ENCODE assay signal across 13 cellular contexts in genomic region chr1:66532214-66532613, GRCh38. TPM values are rescaled to one million over a fixed set of nuclear protein-coding genes. Genes with fewer than 3 reads are reported as not detected.
DNase-seq lines count a peak whose midpoint lies in the region; ATAC-seq and TF ChIP-seq lines count a peak whose summit lies in the region.
"Had no signal": no experiment of that assay in that cellular context is flagged by ENCODE, and none has a peak within 500 bp of the region (broad histone marks: within the 10 kb centered on the region; RNA-seq: fewer than 3 reads in every experiment).

No MANE protein-coding gene starts in this region.

- no peak for ATAC-seq in HG03442 (IDR thresholded peaks at IDR 0.05; ENCODE audit: unreplicated experiment)
- ATAC-seq in GM21825 (IDR thresholded peaks at IDR 0.05; ENCODE audit: unreplicated experiment), result no peak

- H3K4me3 Mint-ChIP-seq in neural progenitor cell, result peak overlapping the region; percentile 87
- H3K4me3 Mint-ChIP-seq in activated CD4-positive, alpha-beta memory T cell treated with anti-CD3 and anti-CD28 coated beads for 36 hours, result no peak overlapping the region

- H2AFZ ChIP-seq in neural progenitor cell (replicated peaks) (peak overlapping the region; percentile 97), SK-N-SH (ENCODE audit: low read depth) (no peak overlapping the region; the same call in 1 of the 2 replicates)

- H3K27ac ChIP-seq in right atrium auricular region (peak overlapping the region; percentile 77 to 83), esophagus muscularis mucosa (replicated peaks in 1 of 4) (peak overlapping the region; percentile 78 to 86 (median 82)), neural progenitor cell (no peak overlapping the region), SK-N-SH (ENCODE audit: low read depth in 2 of 2, low read length in 1 of 2) (no peak overlapping the region)
- H3K27ac ChIP-seq: epithelial cell of prostate, SJCRH30 had no signal

- POLR2A ChIA-PET in activated CD4-positive, alpha-beta memory T cell treated with anti-CD3 and anti-CD28 coated beads for 36 hours (lab: Charles Lee), result no interaction called here
- POLR2A ChIA-PET in SK-N-SH (lab: Yijun Ruan, JAX), result no interaction called here

- no peaks in the 10 kb centered on the region for H3K9me3 Mint-ChIP-seq in neural progenitor cell
- no peaks in the 10 kb centered on the region for H3K9me3 Mint-ChIP-seq in activated CD4-positive, alpha-beta memory T cell treated with anti-CD3 and anti-CD28 coated beads for 36 hours

- no peak for TF ChIP-seq RAD21 in SK-N-SH (IDR thresholded peaks at IDR 0.05; ENCODE audit: low read length)

- H3K27ac Mint-ChIP-seq in neural progenitor cell, result no peak overlapping the region
- no peak overlapping the region for H3K27ac Mint-ChIP-seq in activated CD4-positive, alpha-beta memory T cell treated with anti-CD3 and anti-CD28 coated beads for 36 hours

- TF ChIP-seq EP300 in esophagus muscularis mucosa (IDR thresholded peaks at IDR 0.05) (no peak), SK-N-SH (IDR thresholded peaks at IDR 0.05; ENCODE audit: borderline replicate concordance in 1 of 2, low read depth in 1 of 2, low read length in 1 of 2) (no peak)

- H3K4me3 ChIP-seq in right atrium auricular region (no peak overlapping the region), esophagus muscularis mucosa (no peak overlapping the region), neural progenitor cell (no peak overlapping the region), SK-N-SH (ENCODE audit: low read depth in 2 of 2, low read length in 1 of 2) (no peak overlapping the region)
- H3K4me3 ChIP-seq: SJCRH30 had no signal

- H3F3A ChIP-seq in neural progenitor cell (ENCODE audit: low read depth), result peaks cover 15% of the 10 kb centered on the region
- H3F3A ChIP-seq in SK-N-SH (replicated peaks; ENCODE audit: insufficient read depth), result peaks cover 3% of the 10 kb centered on the region

- intact Hi-C loops in cardiac septum (cut with DNase I), result loop anchor here (5.0 kb wide), 1 partner anchor 90 kb away; no protein-coding TSS in a partner anchor
- intact Hi-C loops in esophagus muscularis mucosa (cut with DNase I), result no loop called here
- intact Hi-C loops in activated CD4-positive, alpha-beta memory T cell treated with anti-CD3 and anti-CD28 coated beads for 36 hours (cut with micrococcal nuclease), result no loop called here

- H3K36me3 ChIP-seq in right atrium auricular region (no peaks in the 10 kb centered on the region), esophagus muscularis mucosa (no peaks in the 10 kb centered on the region), neural progenitor cell (no peaks in the 10 kb centered on the region), SK-N-SH (replicated peaks in 1 of 2; ENCODE audit: control insufficient read depth in 1 of 2, insufficient read depth in 2 of 2, low read length in 1 of 2) (no peaks in the 10 kb centered on the region)
- H3K36me3 ChIP-seq: SJCRH30 had no signal

- no peaks in the 10 kb centered on the region for H3K79me2 ChIP-seq in neural progenitor cell (ENCODE audit: low read depth)
- H3K79me2 ChIP-seq in SK-N-SH (ENCODE audit: insufficient read depth), result peaks cover 31% of the 10 kb centered on the region

- H4K20me1 ChIP-seq in neural progenitor cell (ENCODE audit: low read depth) (no peaks in the 10 kb centered on the region), SK-N-SH (ENCODE audit: insufficient read depth) (no peaks in the 10 kb centered on the region)

- peaks cover 0 to 6% of the 10 kb centered on the region in 2 donors for H3K4me1 ChIP-seq in right atrium auricular region
- peaks cover 12 to 51% (median 32%) of the 10 kb centered on the region in 4 donors for H3K4me1 ChIP-seq in esophagus muscularis mucosa
- H3K4me1 ChIP-seq in neural progenitor cell, result peaks cover 6% of the 10 kb centered on the region
- peaks cover 3 to 17% of the 10 kb centered on the region in 2 experiments; a peak in 2 of 4 replicates for H3K4me1 ChIP-seq in SK-N-SH (ENCODE audit: control insufficient read depth in 1 of 2, insufficient read depth in 2 of 2, low read depth in 1 of 2, low read length in 1 of 2)

- no peak for TF ChIP-seq CTCF in right atrium auricular region (IDR thresholded peaks at IDR 0.05)
- TF ChIP-seq CTCF in esophagus muscularis mucosa (IDR thresholded peaks at IDR 0.05), result no peak
- TF ChIP-seq CTCF in neural progenitor cell (IDR thresholded peaks at IDR 0.05), result no peak
- TF ChIP-seq CTCF in SK-N-SH (IDR thresholded peaks at IDR 0.05), result no peak

- no peaks in the 10 kb centered on the region for H3K36me3 Mint-ChIP-seq in neural progenitor cell
- H3K36me3 Mint-ChIP-seq in activated CD4-positive, alpha-beta memory T cell treated with anti-CD3 and anti-CD28 coated beads for 36 hours, result no peaks in the 10 kb centered on the region

- 54% methylated on average over 1 of the region's 1 CpG for WGBS in esophagus muscularis mucosa
- WGBS in SK-N-SH (ENCODE audit: low lambda C conversion rate), result 84% methylated on average over 1 of the region's 1 CpG

- TF ChIP-seq POLR2A in esophagus muscularis mucosa (IDR thresholded peaks at IDR 0.05; ENCODE audit: low read depth), result no peak

- DNase-seq in right atrium auricular region (ENCODE audit: low spot score) (no peak), cardiac septum (ENCODE audit: low spot score) (no peak), esophagus muscularis mucosa (ENCODE audit: extremely low spot score) (no peak), neural progenitor cell (ENCODE audit: low spot score) (no peak), SK-N-SH (no peak)
- DNase-seq in activated CD4-positive, alpha-beta memory T cell treated with anti-CD3 and anti-CD28 coated beads for 36 hours, result no peak
- DNase-seq: GOT3, NCI-H2081 treated with DMSO at 0.1 percent for 48 hours, SJCRH30 had no signal

- no peaks in the 10 kb centered on the region for H3K9me2 ChIP-seq in SK-N-SH

- H3K27me3 ChIP-seq in right atrium auricular region (no peaks in the 10 kb centered on the region), esophagus muscularis mucosa (no peaks in the 10 kb centered on the region), neural progenitor cell (peaks cover 22% of the 10 kb centered on the region), SK-N-SH (ENCODE audit: insufficient read depth) (no peaks in the 10 kb centered on the region)
- H3K27me3 ChIP-seq: SJCRH30 had no signal

- no peaks in the 10 kb centered on the region for H3K27me3 Mint-ChIP-seq in neural progenitor cell (ENCODE audit: insufficient read depth, low read depth)
- H3K27me3 Mint-ChIP-seq in activated CD4-positive, alpha-beta memory T cell treated with anti-CD3 and anti-CD28 coated beads for 36 hours, result peaks cover 27% of the 10 kb centered on the region

- H3K9me3 ChIP-seq in right atrium auricular region (no peaks in the 10 kb centered on the region), esophagus muscularis mucosa (no peaks in the 10 kb centered on the region), neural progenitor cell (ENCODE audit: low read depth) (no peaks in the 10 kb centered on the region), SK-N-SH (no peaks in the 10 kb centered on the region)
- H3K9me3 ChIP-seq: SJCRH30 had no signal

- H3K4me2 ChIP-seq in neural progenitor cell, result peak overlapping the region; percentile 81
- H3K4me2 ChIP-seq in SK-N-SH, result no peak overlapping the region

- H3K9ac ChIP-seq in neural progenitor cell (no peak overlapping the region), SK-N-SH (no peak overlapping the region)

- H3K4me1 Mint-ChIP-seq in neural progenitor cell, result peaks cover 23% of the 10 kb centered on the region
- H3K4me1 Mint-ChIP-seq in activated CD4-positive, alpha-beta memory T cell treated with anti-CD3 and anti-CD28 coated beads for 36 hours (ENCODE audit: low read depth), result peaks cover 10% of the 10 kb centered on the region

- CTCF ChIA-PET in activated CD4-positive, alpha-beta memory T cell treated with anti-CD3 and anti-CD28 coated beads for 36 hours (lab: Charles Lee), result interaction anchor here (0.9 kb wide), 1 partner anchor 27 kb away, joined by 3 read pairs; no protein-coding TSS in a partner anchor
- CTCF ChIA-PET in SK-N-SH (lab: Yijun Ruan, JAX), result interaction anchor here (1.2 to 1.4 kb wide), 2 partner anchors 193 to 278 kb away, joined by 4 to 5 read pairs; no protein-coding TSS in a partner anchor

TF ChIP-seq in SK-N-SH, 30 proteins besides CTCF, POLR2A, EP300 and RAD21:
- TF ChIP-seq CHD2 (IDR thresholded peaks at IDR 0.05; ENCODE audit: low read length, partially characterized antibody) (no peak), IRF3 (IDR thresholded peaks at IDR 0.05; ENCODE audit: low read depth, low read length) (no peak)

RNA-seq across cellular contexts. Expression of gene SGIP1, which starts 1.7 kb away (rescaled TPM):
- total RNA-seq in right atrium auricular region, result 1 to 10 TPM; 1.3 to 6.2 TPM
- total RNA-seq in cardiac septum, result 7.0 TPM
- 10 to 100 TPM in 3 of 4 donors, 1 to 10 TPM in 1; 9.1 to 16.2 (median 11.8) TPM for total RNA-seq in esophagus muscularis mucosa
- total RNA-seq in neural progenitor cell (ENCODE audit: low replicate concordance), result 4.2 and 6.6 TPM in 2 replicates
- under 1 TPM in 1 of 2 experiments, not detected in 1; 0.05 TPM for total RNA-seq in activated CD4-positive, alpha-beta memory T cell treated with anti-CD3 and anti-CD28 coated beads for 36 hours
- polyA plus RNA-seq in SK-N-SH (2012; rRNA removed), result 15.5 and 22.1 TPM in 2 replicates
- 12.4 and 15.1 TPM in 2 replicates for polyA plus RNA-seq in SK-N-SH (2012; cell fraction: cytosol; rRNA removed)
- polyA plus RNA-seq in SK-N-SH (2012; cell fraction: nucleus; rRNA removed), result 35.3 and 68.0 TPM in 2 replicates
- total RNA-seq: Daoy had no signal

Comparison
In these comparisons a context has a peak if more than half of its experiments do, and no peak if none do; other contexts are left out.
1. H3K27ac ChIP-seq: peak in right atrium auricular region (2 of 2) and esophagus muscularis mucosa (4 of 4); none in neural progenitor cell (single experiment) and SK-N-SH (0 of 2).